ENCODE assay signal across 8 cellular contexts in the genomic region with DNA sequence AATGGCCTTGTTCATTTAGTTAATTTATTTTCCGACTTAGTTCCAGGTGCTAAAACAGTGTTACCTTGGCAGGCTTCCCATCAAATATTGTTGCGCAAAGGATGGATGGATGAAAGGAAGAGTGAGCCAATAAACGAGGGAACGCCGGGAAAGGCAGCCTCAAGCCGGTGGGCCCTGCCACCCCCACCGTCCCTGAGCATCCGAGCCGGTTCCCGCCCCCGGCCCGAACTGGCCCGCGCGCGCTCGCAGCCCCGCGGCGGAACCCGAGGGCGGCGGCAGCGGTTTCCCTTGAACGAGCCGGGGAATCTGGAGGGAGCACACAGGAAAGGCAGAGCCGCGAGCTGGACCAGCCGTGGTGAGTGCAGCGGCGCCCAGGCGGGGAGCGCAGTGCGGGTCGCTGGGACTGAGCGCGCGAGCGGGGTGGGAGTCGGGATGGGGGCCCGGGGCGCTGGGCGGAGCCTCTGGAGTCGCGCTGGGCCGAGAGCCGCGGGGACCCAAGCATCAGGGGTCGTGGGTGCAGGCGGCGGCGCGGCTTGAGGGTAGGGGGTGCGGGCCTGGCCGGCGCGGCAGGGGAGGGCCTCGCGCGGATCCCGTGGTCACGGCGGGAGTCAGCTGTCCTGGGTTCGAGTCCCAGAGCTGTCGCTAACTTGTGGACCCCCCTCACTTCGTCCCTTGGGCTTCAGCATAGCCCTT. TPM values are rescaled to one million over a fixed set of nuclear protein-coding genes. Genes with fewer than 3 reads are reported as not detected.
DNase-seq lines count a peak whose midpoint lies in the region; ATAC-seq and TF ChIP-seq lines count a peak whose summit lies in the region.

A gene with protein sequence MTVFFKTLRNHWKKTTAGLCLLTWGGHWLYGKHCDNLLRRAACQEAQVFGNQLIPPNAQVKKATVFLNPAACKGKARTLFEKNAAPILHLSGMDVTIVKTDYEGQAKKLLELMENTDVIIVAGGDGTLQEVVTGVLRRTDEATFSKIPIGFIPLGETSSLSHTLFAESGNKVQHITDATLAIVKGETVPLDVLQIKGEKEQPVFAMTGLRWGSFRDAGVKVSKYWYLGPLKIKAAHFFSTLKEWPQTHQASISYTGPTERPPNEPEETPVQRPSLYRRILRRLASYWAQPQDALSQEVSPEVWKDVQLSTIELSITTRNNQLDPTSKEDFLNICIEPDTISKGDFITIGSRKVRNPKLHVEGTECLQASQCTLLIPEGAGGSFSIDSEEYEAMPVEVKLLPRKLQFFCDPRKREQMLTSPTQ (plus strand): TSS at position 331 of the 693 bp plus-strand sequence. CDS start 4,057 bp downstream, outside the sequence.

- DNase-seq in AG09309 (ENCODE audit: low read depth) (no peak), NCI-H345 (lab: John Stamatoyannopoulos, UW) (peak; percentile 86), cerebellar cortex (ENCODE audit: low spot score) (peak; percentile 69), kidney epithelial cell (ENCODE audit: low read depth) (no peak)
- DNase-seq in activated CD4-positive, CD25-positive, alpha-beta regulatory T cell treated with anti-CD3 and anti-CD28 coated beads, Interleukin-2, amount 50 U/mL, for 72 hours, result peak; percentile 73
- peak; percentile 68 to 73 for DNase-seq in stimulated activated CD4-positive, alpha-beta T cell treated with anti-CD3 and anti-CD28 coated beads, Interleukin-15, amount 100 ng/mL, for 48 hours (ENCODE audit: low read depth in 2 of 2)

- no peaks in the 10 kb centered on the region for H3K27me3 ChIP-seq in kidney epithelial cell (ENCODE audit: control insufficient read depth, insufficient read depth, low read length)

- H3K4me3 ChIP-seq in AG09309 (ENCODE audit: control insufficient read depth, low read depth, low read length) (peak within 1 kb of the TSS; percentile 68), kidney epithelial cell (ENCODE audit: low read depth, low read length) (peak within 1 kb of the TSS; percentile 88)

- TF ChIP-seq CTCF in AG09309 (IDR thresholded peaks at IDR 0.05; ENCODE audit: control insufficient read depth, insufficient read depth, low read depth, low read length, missing control alignments) (no peak), kidney epithelial cell (IDR thresholded peaks at IDR 0.05; ENCODE audit: insufficient read depth, low read length, poor library complexity, severe bottlenecking) (no peak)

- peak; percentile 95 for ATAC-seq in GM18907 (IDR thresholded peaks at IDR 0.05; ENCODE audit: unreplicated experiment)
- ATAC-seq in HG03135 (IDR thresholded peaks at IDR 0.05; ENCODE audit: unreplicated experiment), result peak; percentile 95

- H3K36me3 ChIP-seq in kidney epithelial cell (ENCODE audit: control insufficient read depth, insufficient read depth, low read length), result no peaks in the 10 kb centered on the region

RNA-seq across cellular contexts. Expression of the gene that starts here (rescaled TPM):
- total RNA-seq in kidney epithelial cell, result 31.7 and 35.3 TPM in 2 replicates

Comparison
In these comparisons a context has a peak if more than half of its experiments do, and no peak if none do; other contexts are left out.
1. DNase-seq: peak in NCI-H345 (single experiment), activated CD4-positive, CD25-positive, alpha-beta regulatory T cell treated with anti-CD3 and anti-CD28 coated beads, Interleukin-2, amount 50 U/mL, for 72 hours (single experiment), cerebellar cortex (single experiment) and stimulated activated CD4-positive, alpha-beta T cell treated with anti-CD3 and anti-CD28 coated beads, Interleukin-15, amount 100 ng/mL, for 48 hours (2 of 2); none in AG09309 (single experiment) and kidney epithelial cell (single experiment).